Comparison of ENCODE assay signal across 10 cellular contexts in genomic region chr17:82419471-82419995, GRCh38. TPM values are rescaled to one million over a fixed set of nuclear protein-coding genes. Genes with fewer than 3 reads are reported as not detected.
DNase-seq lines count a peak whose midpoint lies in the region; ATAC-seq lines count a peak whose summit lies in the region.
"Had no signal": no experiment of that assay in that cellular context is flagged by ENCODE, and none has a peak within 500 bp of the region (broad histone marks: within the 10 kb centered on the region; RNA-seq: fewer than 3 reads in every experiment).

No MANE protein-coding gene starts in this region.

- H3K27ac ChIP-seq in HUES64 (ENCODE audit: low read depth, low read length) = no peak overlapping the region
- H3K27ac ChIP-seq in mesodermal cell (ENCODE audit: low read depth, low read length, severe bottlenecking) = no peak overlapping the region

- H3K36me3 ChIP-seq in HUES64 (ENCODE audit: insufficient read depth, low read length) (peaks cover 10% of the 10 kb centered on the region; the same call in 1 of the 2 replicates), adipocyte (ENCODE audit: control insufficient read depth, insufficient read depth, low read length, severe bottlenecking) (no peaks in the 10 kb centered on the region), mesodermal cell (ENCODE audit: control insufficient read depth, insufficient read depth, low read length) (peaks cover 12% of the 10 kb centered on the region)

- no peak for ATAC-seq in HG02763 (IDR thresholded peaks at IDR 0.05; ENCODE audit: unreplicated experiment)
- no peak for ATAC-seq in HG02938 (IDR thresholded peaks at IDR 0.05; ENCODE audit: unreplicated experiment)
- ATAC-seq in GM18519 (IDR thresholded peaks at IDR 0.05; ENCODE audit: low FRiP score, unreplicated experiment) = no peak

- H3K9ac ChIP-seq in HUES64 (ENCODE audit: low read depth, low read length) = no peak overlapping the region
- peak overlapping the region; percentile 88 for H3K9ac ChIP-seq in adipocyte (ENCODE audit: low read length)

- H3K4me3 ChIP-seq in HUES64 (ENCODE audit: low read length) = peak overlapping the region; percentile 93
- peak overlapping the region; percentile 95 for H3K4me3 ChIP-seq in adipocyte (ENCODE audit: low read length)
- H3K4me3 ChIP-seq in mesodermal cell (ENCODE audit: extremely low read depth, insufficient read depth, low read length, poor library complexity, severe bottlenecking) = peak overlapping the region; percentile 69

- no peaks in the 10 kb centered on the region; the same call in 1 of the 2 replicates for H3K27me3 ChIP-seq in HUES64 (ENCODE audit: insufficient read depth, low read length)
- no peaks in the 10 kb centered on the region for H3K27me3 ChIP-seq in adipocyte (replicated peaks; ENCODE audit: control insufficient read depth, insufficient read depth, low read length)

- 96% methylated on average over 3 of the region's 3 CpGs for WGBS in HUES64
- 83 to 94% methylated on average over 1 to 2 of the region's 3 CpGs for WGBS in mesodermal cell (ENCODE audit: insufficient coverage in 2 of 2), 2 experiments

- H3K4me1 ChIP-seq in HUES64 (ENCODE audit: insufficient read depth, low read length) = peaks cover 10% of the 10 kb centered on the region
- H3K4me1 ChIP-seq in adipocyte (ENCODE audit: control insufficient read depth, insufficient read depth, low read length) = peaks cover 22% of the 10 kb centered on the region
- H3K4me1 ChIP-seq in mesodermal cell (ENCODE audit: control insufficient read depth, insufficient read depth, low read length, poor library complexity, severe bottlenecking) = no peaks in the 10 kb centered on the region

- no peaks in the 10 kb centered on the region for H3K9me3 ChIP-seq in HUES64 (ENCODE audit: insufficient read depth, low read depth, low read length)
- peaks cover 4% of the 10 kb centered on the region for H3K9me3 ChIP-seq in adipocyte (ENCODE audit: control insufficient read depth, low read length)
- peaks cover 3% of the 10 kb centered on the region for H3K9me3 ChIP-seq in mesodermal cell (ENCODE audit: control insufficient read depth, low read length)

- peak; percentile 36 for DNase-seq in AG08396 (ENCODE audit: low spot score)
- no peak for DNase-seq in adipocyte (ENCODE audit: low read depth)
- no peak for DNase-seq in NCI-H2029 (lab: John Stamatoyannopoulos, UW)
- DNase-seq: NCI-H1105; stimulated activated CD4-positive, alpha-beta T cell treated with anti-CD3 and anti-CD28 coated beads, Interleukin-4, amount 100 ng/mL, for 1 hour had no signal

RNA-seq across cellular contexts. Expression of gene OGFOD3, which starts 1.1 kb away (rescaled TPM):
- polyA plus RNA-seq in HUES64 (2013, experiment 1 of 2) = 13.6 TPM
- polyA plus RNA-seq in HUES64 (2013, experiment 2 of 2) = 14.3 TPM
- 21.7 TPM for polyA plus RNA-seq in mesodermal cell (2013, experiment 1 of 2)
- 19.4 TPM for polyA plus RNA-seq in mesodermal cell (2013, experiment 2 of 2)

RNA-seq across cellular contexts. Expression of gene HEXD, which starts 1.4 kb away (rescaled TPM):
- polyA plus RNA-seq in HUES64 (2013, experiment 1 of 2) = 17.5 TPM
- polyA plus RNA-seq in HUES64 (2013, experiment 2 of 2) = 16.3 TPM
- 21.9 TPM for polyA plus RNA-seq in mesodermal cell (2013, experiment 1 of 2)
- polyA plus RNA-seq in mesodermal cell (2013, experiment 2 of 2) = 20.8 TPM

RNA-seq across cellular contexts. Expression of gene CYBC1, which starts 31.0 kb away (rescaled TPM):
- polyA plus RNA-seq in HUES64 (2013, experiment 1 of 2) = 44.8 TPM
- polyA plus RNA-seq in HUES64 (2013, experiment 2 of 2) = 37.8 TPM
- 45.6 TPM for polyA plus RNA-seq in mesodermal cell (2013, experiment 1 of 2)
- polyA plus RNA-seq in mesodermal cell (2013, experiment 2 of 2) = 40.3 TPM

RNA-seq across cellular contexts. Expression of gene NARF, which starts 39.0 kb away (rescaled TPM):
- 79.8 TPM for polyA plus RNA-seq in HUES64 (2013, experiment 1 of 2)
- 85.3 TPM for polyA plus RNA-seq in HUES64 (2013, experiment 2 of 2)
- 120 TPM for polyA plus RNA-seq in mesodermal cell (2013, experiment 1 of 2)
- 106 TPM for polyA plus RNA-seq in mesodermal cell (2013, experiment 2 of 2)

RNA-seq across cellular contexts. Expression of gene UTS2R, which starts 48.0 kb away (rescaled TPM):
- polyA plus RNA-seq in HUES64 (2013, experiment 1 of 2) = 0.25 TPM
- polyA plus RNA-seq in HUES64 (2013, experiment 2 of 2) = 0.38 TPM
- polyA plus RNA-seq in mesodermal cell (2013, experiment 1 of 2) = 0.48 TPM
- 0.46 TPM for polyA plus RNA-seq in mesodermal cell (2013, experiment 2 of 2)
